9 cellular contexts compared by ENCODE assay signal in the genomic region with DNA sequence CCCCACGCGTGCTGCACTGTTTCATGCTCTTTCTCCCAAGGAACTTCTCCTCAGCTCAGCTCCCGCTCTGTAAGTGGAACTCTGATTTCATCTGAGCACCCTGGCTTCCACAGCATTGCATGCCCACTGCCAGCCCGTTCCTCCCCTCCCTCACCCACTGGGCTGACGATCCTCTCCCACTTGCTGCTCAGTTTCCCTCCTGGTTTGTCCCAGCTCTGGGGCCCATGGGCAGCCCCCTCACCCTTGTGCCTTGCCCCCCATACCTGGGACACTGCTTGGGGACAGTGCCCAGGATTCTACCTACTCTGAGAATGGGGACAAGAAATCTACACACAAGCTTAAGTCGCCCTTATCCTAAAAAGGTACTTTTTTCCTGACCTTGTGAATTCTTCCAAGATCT.
"Had no signal": no experiment of that assay in that cellular context is flagged by ENCODE, and none has a peak within 500 bp of the region (broad histone marks: within the 10 kb centered on the region; RNA-seq: fewer than 3 reads in every experiment).

No MANE protein-coding gene starts in this region.

- H3K4me2 ChIP-seq: GM23338 had no signal

- H2AFZ ChIP-seq: GM23338 had no signal

- H3K4me3 Mint-ChIP-seq: GM23338, H9 had no signal

- H3K27ac Mint-ChIP-seq: GM23338 had no signal

- ATAC-seq: GM23338, K562 had no signal

- DNase-seq: H9, HCEC 1CT, IMR-90, KG1 had no signal

- H3K9me3 Mint-ChIP-seq: GM23338, H9 had no signal

- H3K4me1 Mint-ChIP-seq: H9 had no signal

- FAIRE-seq: H1, H54, HTR-8/SVneo, K562 had no signal

- H3K4me3 ChIP-seq: GM23338, K562 had no signal
